Comparison of ENCODE assay signal across 23 cellular contexts in genomic region chr1:198856601-198857000, GRCh38.
DNase-seq lines count a peak whose midpoint lies in the region; ATAC-seq, FAIRE-seq and TF ChIP-seq lines count a peak whose summit lies in the region.
"Had no signal": no experiment of that assay in that cellular context is flagged by ENCODE, and none has a peak within 500 bp of the region (broad histone marks: within the 10 kb centered on the region; RNA-seq: fewer than 3 reads in every experiment).

No MANE protein-coding gene starts in this region.

- TF ChIP-seq CTCF in keratinocyte (optimal IDR thresholded peaks at IDR 0.05 in 1 of 3, IDR thresholded peaks at IDR 0.05 in 1 of 3, conservative IDR thresholded peaks at IDR 0.05 in 1 of 3; ENCODE audit: extremely low read depth in 1 of 3, insufficient read depth in 2 of 3, low read length in 3 of 3) (no peak), thyroid gland (IDR thresholded peaks at IDR 0.05) (no peak), mucosa of descending colon (IDR thresholded peaks at IDR 0.05) (no peak)

- no peak overlapping the region for H3K4me2 ChIP-seq in keratinocyte (ENCODE audit: control insufficient read depth, extremely low read depth, insufficient read depth, low read depth, low read length)

- H2AFZ ChIP-seq in keratinocyte (ENCODE audit: control insufficient read depth, low read length), result no peak overlapping the region
- H2AFZ ChIP-seq: GM23248 had no signal

- H3K27me3 ChIP-seq in keratinocyte (ENCODE audit: control insufficient read depth, extremely low read depth, insufficient read depth, low read length) (no peaks in the 10 kb centered on the region), thyroid gland (no peaks in the 10 kb centered on the region)
- H3K27me3 ChIP-seq: MG63, SJSA1 had no signal

- no peaks in the 10 kb centered on the region for H3K4me1 ChIP-seq in keratinocyte (ENCODE audit: control insufficient read depth, extremely low read depth, insufficient read depth, low read length)
- no peaks in the 10 kb centered on the region for H3K4me1 ChIP-seq in thyroid gland
- no peaks in the 10 kb centered on the region for H3K4me1 ChIP-seq in mucosa of descending colon (ENCODE audit: low read depth)
- H3K4me1 ChIP-seq: SJSA1 had no signal

- H3K9me3 ChIP-seq in keratinocyte (ENCODE audit: control insufficient read depth, low read depth, low read length), result no peaks in the 10 kb centered on the region
- H3K9me3 ChIP-seq in thyroid gland, result no peaks in the 10 kb centered on the region
- no peaks in the 10 kb centered on the region for H3K9me3 ChIP-seq in mucosa of descending colon
- H3K9me3 ChIP-seq: MG63, SJSA1 had no signal

- 89 to 90% methylated on average over 2 of the region's 2 CpGs for WGBS in thyroid gland, 2 donors

- H4K20me1 ChIP-seq in keratinocyte (ENCODE audit: control insufficient read depth, extremely low read depth, insufficient read depth, low read length), result no peaks in the 10 kb centered on the region

- H3K36me3 ChIP-seq in keratinocyte (ENCODE audit: control insufficient read depth in 2 of 2, extremely low read depth in 1 of 2, insufficient read depth in 2 of 2, low read length in 2 of 2) (peaks cover 2 to 5% of the 10 kb centered on the region in 2 experiments), thyroid gland (no peaks in the 10 kb centered on the region), mucosa of descending colon (ENCODE audit: low read depth) (no peaks in the 10 kb centered on the region)

- dilution Hi-C loops in keratinocyte (cut with MboI; ENCODE audit: extremely low pct_ligation_motif_present, low sequenced_read_pairs), result no loop called here

- no peak overlapping the region for H3K4me3 ChIP-seq in keratinocyte (ENCODE audit: control insufficient read depth in 2 of 3, extremely low read depth in 1 of 3, insufficient read depth in 2 of 3, low read depth in 1 of 3, low read length in 3 of 3)
- H3K4me3 ChIP-seq in thyroid gland (replicated peaks in 1 of 3), result no peak overlapping the region
- H3K4me3 ChIP-seq in mucosa of descending colon, result no peak overlapping the region
- H3K4me3 ChIP-seq: GM23248, MG63, SJSA1 had no signal

- H3K79me2 ChIP-seq in keratinocyte (ENCODE audit: control insufficient read depth, insufficient read depth, low read length), result no peaks in the 10 kb centered on the region

- TF ChIP-seq POLR2A in thyroid gland (IDR thresholded peaks at IDR 0.05), result no peak

- peak; percentile 81 for DNase-seq in EH (ENCODE audit: low read depth)
- peak; percentile 67 for DNase-seq in SK-N-DZ (ENCODE audit: low spot score)
- DNase-seq in keratinocyte (ENCODE audit: low read depth, low spot score), result no peak
- no peak for DNase-seq in cerebellar nuclear complex (lab: John Stamatoyannopoulos, UW)
- DNase-seq in thyroid gland, result no peak
- no peak for DNase-seq in mucosa of descending colon
- DNase-seq: CD8-positive, alpha-beta T cell; DMS79 treated with DMSO at 0.1 percent for 48 hours; GM23248; H7; KG1; MG63; NCI-H1105 treated with DMSO at 0.1 percent for 48 hours; NCI-H2029 treated with DMSO at 0.1 percent for 48 hours; NCI-H526; NCI-H82; NK-92 treated with Interleukin-12 subunit alpha and Interleukin-12 subunit beta, amount 100 ng/mL, for 24 hours; Right ventricle myocardium superior; RPMI8226 had no signal

- intact Hi-C loops in thyroid gland (cut with DNase I) (no loop called here), mucosa of descending colon (cut with DNase I, micrococcal nuclease) (no loop called here)

- no peak overlapping the region for H3K27ac ChIP-seq in keratinocyte (ENCODE audit: control insufficient read depth, insufficient read depth, low read length)
- H3K27ac ChIP-seq in thyroid gland, result no peak overlapping the region
- H3K27ac ChIP-seq: C4-2B, GM23248, SJSA1 had no signal

- ATAC-seq in HG02763 (IDR thresholded peaks at IDR 0.05; ENCODE audit: unreplicated experiment) (no peak), mucosa of descending colon (no peak)
- ATAC-seq: CD8-positive, alpha-beta T cell had no signal

- H3K9me1 ChIP-seq in keratinocyte (ENCODE audit: control insufficient read depth, extremely low read depth, insufficient read depth, low read length), result no peaks in the 10 kb centered on the region

- H3K9ac ChIP-seq in keratinocyte (ENCODE audit: control insufficient read depth, extremely low read depth, insufficient read depth, low read length), result no peak overlapping the region
- H3K9ac ChIP-seq: GM23248 had no signal

- FAIRE-seq in keratinocyte (lab: Jason Lieb, UNC), result peak; percentile 17
- FAIRE-seq: GM18507 had no signal

Comparison
In these comparisons a context has a peak if more than half of its experiments do, and no peak if none do; other contexts are left out.
1. DNase-seq: peak in EH (single experiment) and SK-N-DZ (single experiment); none in keratinocyte (single experiment), cerebellar nuclear complex (0 of 2), thyroid gland (0 of 2) and mucosa of descending colon (0 of 3).